In the genomic region with DNA sequence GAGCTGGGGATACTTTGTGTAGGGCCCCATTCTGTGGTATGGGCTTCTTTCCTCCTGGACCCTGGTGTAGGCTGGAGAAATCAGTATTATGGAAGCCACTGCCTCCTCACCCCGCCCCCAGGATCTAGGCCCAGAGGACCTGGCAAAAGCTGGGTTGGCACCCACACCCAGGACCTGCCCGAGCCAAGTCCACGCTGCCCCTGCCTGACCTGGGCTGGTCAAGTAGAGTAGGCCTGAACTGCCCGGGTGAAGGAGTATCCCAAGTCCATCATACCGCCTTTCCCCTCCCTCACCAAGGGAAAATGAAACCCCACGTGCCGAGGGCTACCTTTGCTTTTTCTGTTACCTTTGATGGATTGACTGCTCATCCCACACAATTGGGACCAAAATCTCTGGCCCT, we compare ENCODE assay signal across 9 cellular contexts. TPM values are rescaled to one million over a fixed set of nuclear protein-coding genes. Genes with fewer than 3 reads are reported as not detected.
DNase-seq lines count a peak whose midpoint lies in the region; ATAC-seq and TF ChIP-seq lines count a peak whose summit lies in the region.
"Had no signal": no experiment of that assay in that cellular context is flagged by ENCODE, and none has a peak within 500 bp of the region (broad histone marks: within the 10 kb centered on the region; RNA-seq: fewer than 3 reads in every experiment).

No MANE protein-coding gene starts in this region.

- DNase-seq in caudate nucleus (lab: John Stamatoyannopoulos, UW) (peak in 21 of 61 donors; percentile 5 to 64 (median 20)), left colon (peak; percentile 52 to 61), psoas muscle (peak in 1 of 2 donors; percentile 80), SK-N-DZ (ENCODE audit: low spot score) (no peak), COR-L47 (lab: John Stamatoyannopoulos, UW) (no peak), HUDEP-2 (lab: John Stamatoyannopoulos, UW; ENCODE audit: unreplicated experiment in 76 of 76) (no peak)
- DNase-seq in activated T-cell treated with anti-CD3 and anti-CD28 coated beads, Interleukin-2, amount 50 U/mL, for 72 hours, result no peak
- DNase-seq: DMS 273 treated with DMSO at 0.1 percent for 48 hours, NCI-H510A had no signal

- peaks cover 19% of the 10 kb centered on the region for H3K4me1 Mint-ChIP-seq in activated T-cell treated with anti-CD3 and anti-CD28 coated beads, Interleukin-2, amount 50 U/mL, for 72 hours (ENCODE audit: low read depth)

- H3K27ac ChIP-seq in caudate nucleus (ENCODE audit: low read depth, low read length) (peak overlapping the region; percentile 15), psoas muscle (peak overlapping the region; percentile 80)

- H3K36me3 ChIP-seq in psoas muscle (ENCODE audit: insufficient read depth in 1 of 2, low read depth in 1 of 2), result no peaks in the 10 kb centered on the region

- no peak overlapping the region for H3K27ac Mint-ChIP-seq in activated T-cell treated with anti-CD3 and anti-CD28 coated beads, Interleukin-2, amount 50 U/mL, for 72 hours

- H3K9me3 ChIP-seq in psoas muscle, result no peaks in the 10 kb centered on the region

- H3K4me3 ChIP-seq in psoas muscle, result no peak overlapping the region

- H3K9me3 Mint-ChIP-seq in activated T-cell treated with anti-CD3 and anti-CD28 coated beads, Interleukin-2, amount 50 U/mL, for 72 hours, result no peaks in the 10 kb centered on the region

- no peak for TF ChIP-seq CTCF in psoas muscle (IDR thresholded peaks at IDR 0.05)

- H3K4me3 Mint-ChIP-seq in activated T-cell treated with anti-CD3 and anti-CD28 coated beads, Interleukin-2, amount 50 U/mL, for 72 hours, result no peak overlapping the region

- H3K4me1 ChIP-seq in psoas muscle, result peaks cover 55% of the 10 kb centered on the region

- no peaks in the 10 kb centered on the region for H3K27me3 Mint-ChIP-seq in activated T-cell treated with anti-CD3 and anti-CD28 coated beads, Interleukin-2, amount 50 U/mL, for 72 hours (ENCODE audit: low read depth)

- WGBS in psoas muscle, 3 donors, result 19 to 47% (median 27%) methylated on average over 7 of the region's 7 CpGs

- H3K27me3 ChIP-seq in psoas muscle (ENCODE audit: insufficient read depth in 3 of 3, low read length in 2 of 3), result no peaks in the 10 kb centered on the region

- H3K36me3 Mint-ChIP-seq in activated T-cell treated with anti-CD3 and anti-CD28 coated beads, Interleukin-2, amount 50 U/mL, for 72 hours (ENCODE audit: insufficient read depth in 2 of 2), result no peaks in the 10 kb centered on the region

- intact Hi-C loops in left colon (cut with DNase I, micrococcal nuclease), result no loop called here
- intact Hi-C loops in psoas muscle (cut with DNase I), result no loop called here

- ATAC-seq in left colon (peak; percentile 55), psoas muscle (peak; percentile 56 to 86 (median 82))
- no peak for ATAC-seq in activated T-cell treated with anti-CD3 and anti-CD28 coated beads, Interleukin-2, amount 50 U/mL, for 72 hours (replicated peaks in 1 of 2)

RNA-seq across cellular contexts. Expression of a gene that starts 37.7 kb away (rescaled TPM):
- total RNA-seq in left colon (10 to 100 TPM; 81.2 to 91.6 TPM), psoas muscle (100 to 1,000 TPM in 3 of 4 donors, 10 to 100 TPM in 1; 94.8 to 128 (median 120) TPM)
- 10 to 100 TPM; 30.8 to 68.2 (median 45.2) TPM for polyA plus RNA-seq in psoas muscle
- polyA plus RNA-seq in SK-N-DZ (2014; cell fraction: cytosol; rRNA removed), result 15.4 and 17.1 TPM in 2 replicates
- 10.3 and 19.4 TPM in 2 replicates for polyA plus RNA-seq in SK-N-DZ (2014; cell fraction: nucleus; rRNA removed)
- total RNA-seq in activated T-cell treated with anti-CD3 and anti-CD28 coated beads, Interleukin-2, amount 50 U/mL, for 72 hours, result 10 to 100 TPM; 17.8 to 19.6 TPM

Comparison
In these comparisons a context has a peak if more than half of its experiments do, and no peak if none do; other contexts are left out.
1. DNase-seq: peak in left colon (2 of 2); none in SK-N-DZ (single experiment), COR-L47 (single experiment), HUDEP-2 (0 of 76) and activated T-cell treated with anti-CD3 and anti-CD28 coated beads, Interleukin-2, amount 50 U/mL, for 72 hours (0 of 2).
2. ATAC-seq: peak in left colon (single experiment) and psoas muscle (4 of 4); none in activated T-cell treated with anti-CD3 and anti-CD28 coated beads, Interleukin-2, amount 50 U/mL, for 72 hours (0 of 2).